ENCODE assay signal across 8 cellular contexts in the genomic region with DNA sequence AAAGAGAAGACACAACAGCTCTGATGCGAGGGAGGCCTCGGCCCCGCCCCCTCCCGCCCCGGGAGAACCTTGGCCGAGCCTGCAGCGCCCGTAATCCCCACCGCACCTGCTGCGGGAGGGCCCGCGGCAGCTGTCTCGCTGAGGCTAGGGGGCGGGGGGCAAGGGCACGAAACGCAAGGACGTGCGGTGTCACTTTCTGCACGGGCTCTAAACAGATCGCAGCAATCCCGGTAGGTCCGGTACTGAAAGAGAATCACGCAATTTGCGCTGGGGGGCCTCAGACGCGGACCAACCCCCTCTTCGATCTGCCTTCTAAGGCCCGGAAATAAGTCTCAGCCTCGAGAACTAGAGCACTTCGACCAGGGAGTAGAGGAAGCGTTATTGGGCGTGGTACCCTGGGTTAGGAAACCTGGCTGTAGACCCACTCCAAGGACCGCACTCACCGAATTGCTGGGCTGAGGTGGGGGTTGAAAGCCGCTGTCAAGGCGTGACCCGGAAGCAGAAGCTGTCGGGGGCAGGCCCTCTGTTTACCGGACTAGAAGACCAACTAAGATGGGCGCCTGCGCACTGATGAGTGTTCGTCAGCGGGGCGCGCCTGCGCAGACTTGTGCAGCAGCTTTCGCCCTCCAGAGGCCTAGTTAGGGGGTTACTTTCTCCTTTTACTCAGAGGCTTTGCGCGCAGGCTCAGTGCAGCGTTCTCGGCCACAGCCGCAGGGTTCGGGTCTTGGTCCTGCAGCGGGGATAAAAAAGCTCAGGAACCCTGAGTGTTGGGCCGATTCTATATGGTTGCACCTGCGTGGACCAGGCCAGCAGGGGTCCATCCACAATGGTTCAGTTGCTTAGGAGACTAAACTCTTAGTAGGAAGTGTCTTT. TPM values are rescaled to one million over a fixed set of nuclear protein-coding genes. Genes with fewer than 3 reads are reported as not detected.
DNase-seq lines count a peak whose midpoint lies in the region; ATAC-seq and TF ChIP-seq lines count a peak whose summit lies in the region.

A gene with protein sequence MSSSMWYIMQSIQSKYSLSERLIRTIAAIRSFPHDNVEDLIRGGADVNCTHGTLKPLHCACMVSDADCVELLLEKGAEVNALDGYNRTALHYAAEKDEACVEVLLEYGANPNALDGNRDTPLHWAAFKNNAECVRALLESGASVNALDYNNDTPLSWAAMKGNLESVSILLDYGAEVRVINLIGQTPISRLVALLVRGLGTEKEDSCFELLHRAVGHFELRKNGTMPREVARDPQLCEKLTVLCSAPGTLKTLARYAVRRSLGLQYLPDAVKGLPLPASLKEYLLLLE (minus strand): TSS at position 500 of the 873 bp plus-strand sequence. CDS start 4,019 bp downstream, outside the sequence.

- H3K4me2 ChIP-seq in hepatocyte, result peak within 1 kb of the TSS; percentile 95

- peak; percentile 81 for TF ChIP-seq CTCF in 22Rv1 (IDR thresholded peaks at IDR 0.05)
- peak; percentile 39 for TF ChIP-seq CTCF in hepatocyte (IDR thresholded peaks at IDR 0.05; ENCODE audit: poor library complexity)

- no peaks in the 10 kb centered on the region for H3K9me2 ChIP-seq in hepatocyte (replicated peaks; ENCODE audit: insufficient read depth)

- peak within 1 kb of the TSS; percentile 78 for H3K27ac ChIP-seq in 22Rv1
- peak within 1 kb of the TSS; percentile 78 for H3K27ac ChIP-seq in hepatocyte

- peaks cover 6% of the 10 kb centered on the region for H3K4me1 ChIP-seq in hepatocyte (ENCODE audit: insufficient read depth)

- no peaks in the 10 kb centered on the region for H3K36me3 ChIP-seq in hepatocyte (replicated peaks; ENCODE audit: insufficient read depth, low read depth)

- H3K79me2 ChIP-seq in hepatocyte, result peaks cover 34% of the 10 kb centered on the region

- H3K27me3 ChIP-seq in hepatocyte, result no peaks in the 10 kb centered on the region

- peak within 1 kb of the TSS; percentile 85 for H2AFZ ChIP-seq in hepatocyte

- peak within 1 kb of the TSS; percentile 58 for H3K4me3 ChIP-seq in hepatocyte

- DNase-seq in NCI-H2081 (lab: John Stamatoyannopoulos, UW) (peak; percentile 98 to 99), T1000 (lab: John Stamatoyannopoulos, UW) (peak; percentile 97), astrocyte of the hippocampus (ENCODE audit: low read depth, low spot score) (peak; percentile 99), hepatocyte (ENCODE audit: low spot score) (peak; percentile 99), renal cortical epithelial cell (ENCODE audit: low read depth) (peak; percentile 95)

- ATAC-seq in GM18511 (IDR thresholded peaks at IDR 0.05; ENCODE audit: unreplicated experiment), result peak; percentile 91
- ATAC-seq in HG03039 (IDR thresholded peaks at IDR 0.05; ENCODE audit: unreplicated experiment), result peak; percentile 90

- no peaks in the 10 kb centered on the region for H4K20me1 ChIP-seq in hepatocyte (ENCODE audit: insufficient read depth, poor library complexity, severe bottlenecking)

- H3K9me3 ChIP-seq in hepatocyte (ENCODE audit: low read depth), result no peaks in the 10 kb centered on the region

- under 1% methylated on average over 55 of the region's 56 CpGs for WGBS in hepatocyte (ENCODE audit: low lambda C conversion rate, missing lambda C conversion rate)

RNA-seq across cellular contexts. Expression of the gene that starts here (rescaled TPM):
- total RNA-seq in hepatocyte (22.4 and 27.2 TPM in 2 replicates), renal cortical epithelial cell (14.2 and 23.5 TPM in 2 replicates)
- 24.8 and 29.0 TPM in 2 replicates for polyA plus RNA-seq in hepatocyte

Comparison
In these comparisons a context has a peak if more than half of its experiments do, and no peak if none do; other contexts are left out.
1. Peak in every context shown above with its lines: DNase-seq, ATAC-seq, H3K4me3 ChIP-seq and H3K27ac ChIP-seq.